ENCODE assay signal across 8 cellular contexts in genomic region chrX:39688576-39689373, GRCh38.
DNase-seq lines count a peak whose midpoint lies in the region; ATAC-seq, FAIRE-seq and TF ChIP-seq lines count a peak whose summit lies in the region.

No MANE protein-coding gene starts in this region.

- no peaks in the 10 kb centered on the region for H3K36me3 ChIP-seq in HEK293 (ENCODE audit: control insufficient read depth in 2 of 2, insufficient read depth in 1 of 2, low read length in 2 of 2)
- H3K36me3 ChIP-seq in SK-N-MC (ENCODE audit: insufficient read depth, low read length), result no peaks in the 10 kb centered on the region

- H3K27me3 ChIP-seq in AG04450 (ENCODE audit: control insufficient read depth, insufficient read depth, low read length), result peaks cover 15% of the 10 kb centered on the region
- no peaks in the 10 kb centered on the region for H3K27me3 ChIP-seq in layer of hippocampus (ENCODE audit: control insufficient read depth, insufficient read depth, low read length)

- ATAC-seq in HG03280 (IDR thresholded peaks at IDR 0.05; ENCODE audit: unreplicated experiment), result no peak

- no peak for FAIRE-seq in GM19239 (lab: Jason Lieb, UNC)

- H3K27ac ChIP-seq in AG04450 (ENCODE audit: low read depth, low read length) (no peak overlapping the region), HEK293 (ENCODE audit: extremely low read depth, low read depth, low read length) (peak overlapping the region; percentile 82), SK-N-MC (no peak overlapping the region), cingulate gyrus (ENCODE audit: low read depth, low read length) (peak overlapping the region; percentile 54), layer of hippocampus (ENCODE audit: low read depth, low read length) (peak overlapping the region; percentile 69)

- no peaks in the 10 kb centered on the region for H3K9me3 ChIP-seq in AG04450 (ENCODE audit: control insufficient read depth, insufficient read depth, low read length)
- no peaks in the 10 kb centered on the region for H3K9me3 ChIP-seq in HEK293 (ENCODE audit: control insufficient read depth, insufficient read depth, low read depth, low read length)
- H3K9me3 ChIP-seq in SK-N-MC (ENCODE audit: low read depth, low read length), result no peaks in the 10 kb centered on the region

- POLR2A ChIA-PET in AG04450 (lab: Yijun Ruan, JAX), result interaction anchor here (0.6 kb wide), 1 partner anchor 407 kb away, joined by 6 read pairs; no protein-coding TSS in a partner anchor
- POLR2A ChIA-PET in HEK293 (lab: Yijun Ruan, JAX), result interaction anchor here (0.9 kb wide), 1 partner anchor 405 kb away, joined by 3 read pairs; no protein-coding TSS in a partner anchor

- CTCF ChIA-PET in AG04450 (lab: Charles Lee), result no interaction called here
- CTCF ChIA-PET in HEK293 (lab: Yijun Ruan, JAX), result interaction anchor here (0.7 kb wide), 1 partner anchor 35 kb away, joined by 3 read pairs; no protein-coding TSS in a partner anchor

- TF ChIP-seq CTCF in AG04450 (IDR thresholded peaks at IDR 0.05; ENCODE audit: low read depth, low read length) (no peak), HEK293 (tag by site-specific recombination; IDR thresholded peaks at IDR 0.05) (no peak)

- peak overlapping the region; percentile 50 for H3K4me3 ChIP-seq in AG04450 (ENCODE audit: low read depth, low read length)
- peak overlapping the region; percentile 32 for H3K4me3 ChIP-seq in HEK293 (ENCODE audit: low read depth, low read length)
- peak overlapping the region; percentile 69 for H3K4me3 ChIP-seq in SK-N-MC

- H3K4me1 ChIP-seq in HEK293 (ENCODE audit: control insufficient read depth, insufficient read depth, low read length), result peaks cover 7% of the 10 kb centered on the region; the same call in 1 of the 2 replicates

- DNase-seq in AG04450 (ENCODE audit: low read depth, low spot score) (no peak), SK-N-MC (ENCODE audit: low read depth, low spot score) (no peak), GM19239 (ENCODE audit: insufficient read length, low spot score) (no peak)
- DNase-seq in stimulated activated CD4-positive, alpha-beta T cell treated with anti-CD3 and anti-CD28 coated beads, Interleukin-4, amount 100 ng/mL, for 4 hours, result peak; percentile 2 to 26

- peak overlapping the region; percentile 63 for H3K9ac ChIP-seq in SK-N-MC (ENCODE audit: insufficient read length)

TF ChIP-seq in HEK293, 187 proteins besides CTCF, POLR2A, EP300 and RAD21 (continues in another document):
- TF ChIP-seq ZSCAN30 (tag by site-specific recombination; IDR thresholded peaks at IDR 0.05), result peak; percentile 65; the same call in 1 of the 2 replicates
- peak; percentile 79 for TF ChIP-seq ZBTB8A (tag by site-specific recombination; IDR thresholded peaks at IDR 0.05)
- peak; percentile 92 for TF ChIP-seq ZIC2 (tag by site-specific recombination; IDR thresholded peaks at IDR 0.05)
- peak; percentile 58; the same call in 1 of the 2 replicates for TF ChIP-seq EGR2 (tag by site-specific recombination; IDR thresholded peaks at IDR 0.05; ENCODE audit: low read depth)
- no peak for TF ChIP-seq REPIN1 (tag by site-specific recombination; IDR thresholded peaks at IDR 0.05; ENCODE audit: low read depth)
- no peak for TF ChIP-seq ZNF548 (tag by site-specific recombination; IDR thresholded peaks at IDR 0.05)
- TF ChIP-seq ZFHX2 (tag by site-specific recombination; conservative IDR thresholded peaks at IDR 0.05), result peak; percentile 82
- TF ChIP-seq ZNF561 (tag by site-specific recombination; IDR thresholded peaks at IDR 0.05; ENCODE audit: borderline replicate concordance), result peak; percentile 63
- TF ChIP-seq GLIS2 (tag by site-specific recombination; IDR thresholded peaks at IDR 0.05), result peak; percentile 86; the same call in 1 of the 2 replicates
- no peak for TF ChIP-seq ZNF138 (tag by site-specific recombination; IDR thresholded peaks at IDR 0.05; ENCODE audit: borderline replicate concordance)
- TF ChIP-seq MEIS1 (CRISPR knock-in tag; IDR thresholded peaks at IDR 0.05; ENCODE audit: borderline replicate concordance), result no peak; the same call in 1 of the 2 replicates
- no peak for TF ChIP-seq ZNF223 (tag by site-specific recombination; IDR thresholded peaks at IDR 0.05)
- no peak for TF ChIP-seq TRIM28 (IDR thresholded peaks at IDR 0.05; ENCODE audit: borderline replicate concordance, low read length)
- peak; percentile 15; the same call in 1 of the 2 replicates for TF ChIP-seq OSR2 (tag by site-specific recombination; IDR thresholded peaks at IDR 0.05)
- TF ChIP-seq ZNF211 (tag by site-specific recombination; IDR thresholded peaks at IDR 0.05; ENCODE audit: low read depth), result no peak
- TF ChIP-seq GLIS1 (tag by site-specific recombination; IDR thresholded peaks at IDR 0.05), result peak; percentile 97
- TF ChIP-seq ZNF660 (tag by site-specific recombination; IDR thresholded peaks at IDR 0.05), result 0 out of 2 replicates have a peak, but pooled peaks have one; percentile 68
- TF ChIP-seq ATF2 (tag by site-specific recombination; IDR thresholded peaks at IDR 0.05; ENCODE audit: low read depth), result no peak
- TF ChIP-seq ZNF677 (tag by site-specific recombination; IDR thresholded peaks at IDR 0.05), result no peak
- no peak; the same call in 1 of the 2 replicates for TF ChIP-seq ZNF335 (tag by site-specific recombination; conservative IDR thresholded peaks at IDR 0.05)
- peak; percentile 31; the same call in 1 of the 2 replicates for TF ChIP-seq KLF1 (tag by site-specific recombination; IDR thresholded peaks at IDR 0.05)
- 0 out of 2 replicates have a peak, but pooled peaks have one; percentile 12 for TF ChIP-seq ZNF596 (tag by site-specific recombination; IDR thresholded peaks at IDR 0.05)
- peak; percentile 15; the same call in 1 of the 2 replicates for TF ChIP-seq ZNF513 (tag by site-specific recombination; IDR thresholded peaks at IDR 0.05)
- TF ChIP-seq ZEB2 (tag by site-specific recombination; IDR thresholded peaks at IDR 0.05), result 0 out of 2 replicates have a peak, but pooled peaks have one; percentile 2
- peak; percentile 49; the same call in 1 of the 2 replicates for TF ChIP-seq HIC1 (tag by site-specific recombination; IDR thresholded peaks at IDR 0.05)

Comparison
In these comparisons a context has a peak if more than half of its experiments do, and no peak if none do; other contexts are left out.
1. DNase-seq: peak in stimulated activated CD4-positive, alpha-beta T cell treated with anti-CD3 and anti-CD28 coated beads, Interleukin-4, amount 100 ng/mL, for 4 hours (2 of 2); none in AG04450 (single experiment), SK-N-MC (single experiment) and GM19239 (single experiment).
2. H3K27ac ChIP-seq: peak in HEK293 (single experiment), cingulate gyrus (single experiment) and layer of hippocampus (single experiment); none in AG04450 (single experiment) and SK-N-MC (single experiment).
3. Peak in every context shown above with its lines, with median percentiles within 50 percentile points of each other: H3K4me3 ChIP-seq.